Comparison of ENCODE assay signal across 28 cellular contexts in the genomic region with DNA sequence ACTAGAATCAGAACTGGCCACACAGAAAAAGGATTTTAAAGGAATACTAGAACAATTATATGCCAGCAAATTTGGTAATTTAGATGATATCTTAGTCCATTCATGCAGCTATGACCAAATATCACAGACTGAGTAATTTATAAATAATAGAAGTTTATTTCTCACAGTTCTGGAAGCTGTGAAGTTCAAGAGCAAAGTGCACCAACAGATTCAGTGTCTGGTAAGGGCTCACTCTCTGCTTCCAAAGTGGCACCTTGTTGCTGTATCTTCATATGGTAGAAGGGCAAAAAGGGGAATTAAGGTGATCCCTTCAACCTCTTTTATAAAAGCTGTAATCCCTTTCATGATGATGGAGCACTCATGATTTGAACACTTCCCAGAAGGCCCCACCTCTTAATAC.
"Had no signal": no experiment of that assay in that cellular context is flagged by ENCODE, and none has a peak within 500 bp of the region (broad histone marks: within the 10 kb centered on the region; RNA-seq: fewer than 3 reads in every experiment).

No MANE protein-coding gene starts in this region.

- H3K27ac Mint-ChIP-seq: nephron progenitor cell; stimulated activated naive B cell treated with anti-CD40 and anti-IgM and Interleukin-4, amounts not matched to agents 10 μg/mL and 1 μg/mL and 100 μg/mL, for 72 hours; stimulated activated naive CD8-positive, alpha-beta T cell treated with anti-CD3 and anti-CD28 coated beads, Interleukin-15, Interleukin-2, amounts not matched to agents 100 ng/mL and 50 ng/mL, for 24 hours had no signal

- H3K9me3 ChIP-seq: neutrophil, pancreas, prostate gland, thoracic aorta, thyroid gland, vagina had no signal

- H3K9me3 Mint-ChIP-seq: natural killer cell treated with Interleukin-12 subunit alpha and Interleukin-12 subunit beta and Interleukin-15 and Interleukin-18, amount 100 ng/mL, for 72 hours had no signal

- H3K4me1 Mint-ChIP-seq: nephron progenitor cell had no signal

- H3K4me3 ChIP-seq: pancreas, prostate gland, skin epidermis, smooth muscle cell, spleen, stomach, thoracic aorta, thyroid gland, tibial nerve, upper lobe of left lung, vagina had no signal

- H3K27me3 Mint-ChIP-seq: naive thymus-derived CD8-positive, alpha-beta T cell; natural killer cell treated with Interleukin-12 subunit alpha and Interleukin-12 subunit beta and Interleukin-15 and Interleukin-18, amount 100 ng/mL, for 72 hours; stimulated activated naive B cell treated with anti-CD40 and anti-IgM and Interleukin-4, amounts not matched to agents 10 μg/mL and 1 μg/mL and 100 μg/mL, for 72 hours; stimulated activated naive CD8-positive, alpha-beta T cell treated with anti-CD3 and anti-CD28 coated beads, Interleukin-15, Interleukin-2, amounts not matched to agents 100 ng/mL and 50 ng/mL, for 24 hours had no signal

- DNase-seq: naive thymus-derived CD8-positive, alpha-beta T cell; nephron progenitor cell; nucleus accumbens; pancreas; right cardiac atrium; spleen; stimulated activated CD4-positive, alpha-beta T cell treated with anti-CD3 and anti-CD28 coated beads, Interleukin-12 subunit alpha, Interleukin-12 subunit beta, amount 100 ng/mL, for 4 hours; stimulated activated CD4-positive, alpha-beta T cell treated with anti-CD3 and anti-CD28 coated beads, Interleukin-1b, Interleukin-23, amount 100 ng/mL, for 48 hours; stimulated activated CD4-positive, alpha-beta T cell treated with anti-CD3 and anti-CD28 coated beads, Interleukin-4, amount 100 ng/mL, for 1 hour; stimulated activated CD4-positive, alpha-beta T cell treated with anti-CD3 and anti-CD28 coated beads, Interleukin-4, amount 100 ng/mL, for 4 hours; stimulated activated CD8-positive, alpha-beta memory T cell treated with anti-CD3 and anti-CD28 coated beads, Interleukin-4, amount 100 ng/mL, for 48 hours; stimulated activated naive B cell treated with anti-CD40 and anti-IgM and Interleukin-4, amounts not matched to agents 10 μg/mL and 1 μg/mL and 100 μg/mL, for 72 hours; stimulated activated naive CD4-positive, alpha-beta T cell treated with Interleukin-2 at 50 U/mL for 16 hours; stomach; thyroid gland; trophoblast cell; upper lobe of left lung had no signal

- H3K4me3 Mint-ChIP-seq: naive thymus-derived CD8-positive, alpha-beta T cell; natural killer cell treated with Interleukin-12 subunit alpha and Interleukin-12 subunit beta and Interleukin-15 and Interleukin-18, amount 100 ng/mL, for 72 hours; nephron progenitor cell; neural crest cell; stimulated activated naive B cell treated with anti-CD40 and anti-IgM and Interleukin-4, amounts not matched to agents 10 μg/mL and 1 μg/mL and 100 μg/mL, for 72 hours; stimulated activated naive CD8-positive, alpha-beta T cell treated with anti-CD3 and anti-CD28 coated beads, Interleukin-15, Interleukin-2, amounts not matched to agents 100 ng/mL and 50 ng/mL, for 24 hours had no signal

- H3K27ac ChIP-seq: neutrophil, pancreas, prostate gland, skin epidermis, spleen, stomach, thoracic aorta, thyroid gland, tibial nerve, upper lobe of left lung, vagina had no signal

- ATAC-seq: naive thymus-derived CD8-positive, alpha-beta T cell; natural killer cell treated with Interleukin-12 subunit alpha and Interleukin-12 subunit beta and Interleukin-15 and Interleukin-18, amount 100 ng/mL, for 72 hours; pancreas; right cardiac atrium; sciatic nerve; stimulated activated naive B cell treated with anti-CD40 and anti-IgM and Interleukin-4, amounts not matched to agents 10 μg/mL and 1 μg/mL and 100 μg/mL, for 72 hours had no signal

- H3K4me1 ChIP-seq: pancreas, prostate gland, stomach, thyroid gland, upper lobe of left lung, vagina had no signal

- H3K27me3 ChIP-seq: neutrophil, pancreas, spleen, stomach, thyroid gland, tibial nerve, upper lobe of left lung, vagina had no signal
